Comparison of ENCODE assay signal across 12 cellular contexts in genomic region chr9:738209-738915, GRCh38.
DNase-seq lines count a peak whose midpoint lies in the region; TF ChIP-seq lines count a peak whose summit lies in the region.
"Had no signal": no experiment of that assay in that cellular context is flagged by ENCODE, and none has a peak within 500 bp of the region (broad histone marks: within the 10 kb centered on the region; RNA-seq: fewer than 3 reads in every experiment).

No MANE protein-coding gene starts in this region.

- H3K27me3 ChIP-seq in muscle layer of colon (ENCODE audit: control insufficient read depth in 1 of 2, insufficient read depth in 2 of 2, low read length in 2 of 2): no peaks in the 10 kb centered on the region
- H3K27me3 ChIP-seq: BLaER1 treated with 17β-estradiol and CSF1 and Interleukin-3, amounts not matched to agents 10 nM and 100 nM had no signal

- H3K9me3 ChIP-seq in muscle layer of colon (ENCODE audit: low read length): no peaks in the 10 kb centered on the region
- H3K9me3 ChIP-seq: BLaER1 treated with 17β-estradiol and CSF1 and Interleukin-3, amounts not matched to agents 10 nM and 100 nM had no signal

- TF ChIP-seq POLR2A in NB4 (IDR thresholded peaks at IDR 0.05; ENCODE audit: extremely low read depth, insufficient read length): no peak
- TF ChIP-seq POLR2A in erythroblast (IDR thresholded peaks at IDR 0.05; ENCODE audit: low read length): no peak

- DNase-seq in A172 (ENCODE audit: low spot score): peak; percentile 92
- peak; percentile 70 for DNase-seq in NB4 (ENCODE audit: low read depth)
- DNase-seq in epithelial cell of prostate (ENCODE audit: low read depth, low spot score): peak; percentile 86
- DNase-seq in activated naive CD4-positive, alpha-beta T cell treated with anti-CD3 and anti-CD28 coated beads, Interleukin-2, amount 10 ng/mL, durations not matched to agents 7 days and 5 days: no peak
- no peak for DNase-seq in KBM-7
- DNase-seq in erythroblast (lab: John Stamatoyannopoulos, UW): no peak
- no peak for DNase-seq in endothelial cell (ENCODE audit: low spot score)

- H3K4me3 Mint-ChIP-seq in activated naive CD4-positive, alpha-beta T cell treated with anti-CD3 and anti-CD28 coated beads, Interleukin-2, amount 10 ng/mL, durations not matched to agents 7 days and 5 days: no peak overlapping the region
- no peak overlapping the region for H3K4me3 Mint-ChIP-seq in endothelial cell (ENCODE audit: unreplicated experiment)
- H3K4me3 Mint-ChIP-seq: neural crest cell; stimulated activated naive CD8-positive, alpha-beta T cell treated with anti-CD3 and anti-CD28 coated beads, Interleukin-15, Interleukin-2, amounts not matched to agents 100 ng/mL and 50 ng/mL, for 24 hours; T-helper 1 cell treated with Interleukin-12 subunit alpha and Interleukin-12 subunit beta and Interleukin-4 antibody, amounts not matched to agents 30 μg/mL and 1 μg/mL, for 36 hours had no signal

- peaks cover 63% of the 10 kb centered on the region for H3K4me1 ChIP-seq in muscle layer of colon (ENCODE audit: insufficient read depth, low read length)

- in situ Hi-C loops in KBM-7 (cut with MboI; ENCODE audit: low pct_unique_long_range_greater_than_20kb, low sequenced_read_pairs): no loop called here

- no peak overlapping the region for H3K4me3 ChIP-seq in NB4 (ENCODE audit: low read depth, low read length)
- H3K4me3 ChIP-seq in muscle layer of colon (ENCODE audit: low read depth in 1 of 2, low read length in 2 of 2): no peak overlapping the region
- H3K4me3 ChIP-seq: BLaER1 treated with 17β-estradiol and CSF1 and Interleukin-3, amounts not matched to agents 10 nM and 100 nM had no signal

- peaks cover 15% of the 10 kb centered on the region for H3K36me3 Mint-ChIP-seq in activated naive CD4-positive, alpha-beta T cell treated with anti-CD3 and anti-CD28 coated beads, Interleukin-2, amount 10 ng/mL, durations not matched to agents 7 days and 5 days
- peaks cover 21% of the 10 kb centered on the region for H3K36me3 Mint-ChIP-seq in endothelial cell (ENCODE audit: low read depth, unreplicated experiment)

- TF ChIP-seq CTCF in NB4 (IDR thresholded peaks at IDR 0.05; ENCODE audit: low read depth, low read length): no peak
- TF ChIP-seq CTCF in endothelial cell (IDR thresholded peaks at IDR 0.05; ENCODE audit: unreplicated experiment): no peak

- no peak overlapping the region for H3K9ac ChIP-seq in muscle layer of colon (ENCODE audit: low read length)
- H3K9ac ChIP-seq: BLaER1 treated with 17β-estradiol and CSF1 and Interleukin-3, amounts not matched to agents 10 nM and 100 nM had no signal

- peaks cover 52% of the 10 kb centered on the region for H3K36me3 ChIP-seq in muscle layer of colon (ENCODE audit: insufficient read depth, low read length)

- H3K27ac Mint-ChIP-seq in activated naive CD4-positive, alpha-beta T cell treated with anti-CD3 and anti-CD28 coated beads, Interleukin-2, amount 10 ng/mL, durations not matched to agents 7 days and 5 days: no peak overlapping the region
- H3K27ac Mint-ChIP-seq in endothelial cell (ENCODE audit: unreplicated experiment): no peak overlapping the region
- H3K27ac Mint-ChIP-seq: stimulated activated naive CD8-positive, alpha-beta T cell treated with anti-CD3 and anti-CD28 coated beads, Interleukin-15, Interleukin-2, amounts not matched to agents 100 ng/mL and 50 ng/mL, for 24 hours; T-helper 1 cell treated with Interleukin-12 subunit alpha and Interleukin-12 subunit beta and Interleukin-4 antibody, amounts not matched to agents 30 μg/mL and 1 μg/mL, for 36 hours had no signal

- CTCF ChIA-PET in activated naive CD4-positive, alpha-beta T cell treated with anti-CD3 and anti-CD28 coated beads, Interleukin-2, amount 10 ng/mL, durations not matched to agents 7 days and 5 days (lab: Charles Lee): no interaction called here

- no peaks in the 10 kb centered on the region for H3K4me1 Mint-ChIP-seq in activated naive CD4-positive, alpha-beta T cell treated with anti-CD3 and anti-CD28 coated beads, Interleukin-2, amount 10 ng/mL, durations not matched to agents 7 days and 5 days
- no peaks in the 10 kb centered on the region for H3K4me1 Mint-ChIP-seq in endothelial cell (ENCODE audit: unreplicated experiment)
- H3K4me1 Mint-ChIP-seq: neural crest cell had no signal

- H3K27ac ChIP-seq in epithelial cell of prostate: peak overlapping the region; percentile 82
- peak overlapping the region; percentile 77 for H3K27ac ChIP-seq in muscle layer of colon (ENCODE audit: low read depth, low read length)
- H3K27ac ChIP-seq: BLaER1 treated with 17β-estradiol and CSF1 and Interleukin-3, amounts not matched to agents 10 nM and 100 nM had no signal

- H3K9me3 Mint-ChIP-seq in activated naive CD4-positive, alpha-beta T cell treated with anti-CD3 and anti-CD28 coated beads, Interleukin-2, amount 10 ng/mL, durations not matched to agents 7 days and 5 days: no peaks in the 10 kb centered on the region
- H3K9me3 Mint-ChIP-seq in endothelial cell (ENCODE audit: unreplicated experiment): no peaks in the 10 kb centered on the region
- H3K9me3 Mint-ChIP-seq: neural crest cell; stimulated activated naive CD8-positive, alpha-beta T cell treated with anti-CD3 and anti-CD28 coated beads, Interleukin-15, Interleukin-2, amounts not matched to agents 100 ng/mL and 50 ng/mL, for 24 hours; T-helper 1 cell treated with Interleukin-12 subunit alpha and Interleukin-12 subunit beta and Interleukin-4 antibody, amounts not matched to agents 30 μg/mL and 1 μg/mL, for 36 hours had no signal

- no peaks in the 10 kb centered on the region for H3K27me3 Mint-ChIP-seq in activated naive CD4-positive, alpha-beta T cell treated with anti-CD3 and anti-CD28 coated beads, Interleukin-2, amount 10 ng/mL, durations not matched to agents 7 days and 5 days
- no peaks in the 10 kb centered on the region for H3K27me3 Mint-ChIP-seq in endothelial cell (ENCODE audit: unreplicated experiment)
- H3K27me3 Mint-ChIP-seq: stimulated activated naive CD8-positive, alpha-beta T cell treated with anti-CD3 and anti-CD28 coated beads, Interleukin-15, Interleukin-2, amounts not matched to agents 100 ng/mL and 50 ng/mL, for 24 hours had no signal

Comparison
In these comparisons a context has a peak if more than half of its experiments do, and no peak if none do; other contexts are left out.
1. DNase-seq: peak in A172 (single experiment), NB4 (single experiment) and epithelial cell of prostate (single experiment); none in activated naive CD4-positive, alpha-beta T cell treated with anti-CD3 and anti-CD28 coated beads, Interleukin-2, amount 10 ng/mL, durations not matched to agents 7 days and 5 days (single experiment), KBM-7 (single experiment), erythroblast (0 of 2) and endothelial cell (single experiment).